ENCODE assay signal across 14 cellular contexts in genomic region chr13:20412761-20413355, GRCh38.
A peak's percentile ranks its signal among the peaks of the same experiment; 100 is the strongest.
DNase-seq lines count a peak whose midpoint lies in the region; ATAC-seq and TF ChIP-seq lines count a peak whose summit lies in the region.
"Had no signal": no experiment of that assay in that cellular context is flagged by ENCODE, and none has a peak within 500 bp of the region (broad histone marks: within the 10 kb centered on the region; RNA-seq: fewer than 3 reads in every experiment).

No MANE protein-coding gene starts in this region.

- no peaks in the 10 kb centered on the region for H3K27me3 Mint-ChIP-seq in Calu3 (ENCODE audit: unreplicated experiment)
- H3K27me3 Mint-ChIP-seq: IgD-negative memory B cell had no signal

- H3K9ac ChIP-seq in BLaER1 treated with 17β-estradiol and CSF1 and Interleukin-3, amounts not matched to agents 10 nM and 100 nM, result no peak overlapping the region

- H3K4me3 ChIP-seq in BLaER1 treated with 17β-estradiol and CSF1 and Interleukin-3, amounts not matched to agents 10 nM and 100 nM, result no peak overlapping the region
- no peak overlapping the region for H3K4me3 ChIP-seq in iPS DF 6.9 (ENCODE audit: low read length)
- H3K4me3 ChIP-seq: spleen had no signal

- H3K9me3 Mint-ChIP-seq in Calu3 (ENCODE audit: low read depth, unreplicated experiment), result no peaks in the 10 kb centered on the region
- H3K9me3 Mint-ChIP-seq: IgD-negative memory B cell had no signal

- ATAC-seq in GM19328 (IDR thresholded peaks at IDR 0.05; ENCODE audit: unreplicated experiment), result no peak
- ATAC-seq in GM21737 (IDR thresholded peaks at IDR 0.05; ENCODE audit: unreplicated experiment), result no peak
- ATAC-seq: Panc1 had no signal

- peaks cover 0 to 24% (median 0%) of the 10 kb centered on the region in 11 experiments; a peak in 6 of 22 replicates for H3K36me3 ChIP-seq in BLaER1 treated with 17β-estradiol and CSF1 and Interleukin-3, amounts not matched to agents 10 nM and 100 nM
- no peaks in the 10 kb centered on the region for H3K36me3 ChIP-seq in iPS DF 6.9 (ENCODE audit: control insufficient read depth, insufficient read depth, low read length)
- H3K36me3 ChIP-seq: neutrophil had no signal

- no peaks in the 10 kb centered on the region for H3K36me3 Mint-ChIP-seq in Calu3 (ENCODE audit: insufficient read depth, unreplicated experiment)

- no peak overlapping the region for H3K4me3 Mint-ChIP-seq in Calu3 (ENCODE audit: low read depth, unreplicated experiment)

- CTCF ChIA-PET in Calu3 (lab: Charles Lee), result no interaction called here

- H3K27ac ChIP-seq in BLaER1 treated with 17β-estradiol and CSF1 and Interleukin-3, amounts not matched to agents 10 nM and 100 nM, result no peak overlapping the region
- no peak overlapping the region for H3K27ac ChIP-seq in iPS DF 6.9 (ENCODE audit: low read length)
- H3K27ac ChIP-seq: neutrophil, spleen had no signal

- H3K4me2 ChIP-seq in BLaER1 treated with 17β-estradiol and CSF1 and Interleukin-3, amounts not matched to agents 10 nM and 100 nM, result peak overlapping the region in 7 of 11 experiments; percentile 3 to 75 (median 16); a peak in 5 of 22 replicates

- intact Hi-C loops in Calu3 (cut with micrococcal nuclease; ENCODE audit: unreplicated experiment), result loop anchor here (5.0 to 10.0 kb wide), 2 partner anchors 36 to 72 kb away; no protein-coding TSS in a partner anchor

- WGBS in iPS DF 6.9 (ENCODE audit: insufficient coverage, insufficient read length), result no CpG with 5 or more reads among the region's 6 CpGs

- H3K4me1 ChIP-seq in BLaER1 treated with 17β-estradiol and CSF1 and Interleukin-3, amounts not matched to agents 10 nM and 100 nM, result peaks cover 15 to 22% (median 18%) of the 10 kb centered on the region in 10 experiments
- H3K4me1 ChIP-seq in iPS DF 6.9 (ENCODE audit: control insufficient read depth, insufficient read depth, low read length), result peaks cover 4% of the 10 kb centered on the region; the same call in 1 of the 2 replicates

- no peaks in the 10 kb centered on the region for H4K20me1 ChIP-seq in BLaER1 treated with 17β-estradiol and CSF1 and Interleukin-3, amounts not matched to agents 10 nM and 100 nM

- H3K27me3 ChIP-seq in BLaER1 treated with 17β-estradiol and CSF1 and Interleukin-3, amounts not matched to agents 10 nM and 100 nM, result peaks cover 23 to 33% (median 29%) of the 10 kb centered on the region in 11 experiments
- H3K27me3 ChIP-seq in iPS DF 6.9 (ENCODE audit: control insufficient read depth, insufficient read depth, low read length), result no peaks in the 10 kb centered on the region

- no peak overlapping the region for H3K27ac Mint-ChIP-seq in Calu3 (ENCODE audit: unreplicated experiment)

- BruUV-seq in Calu3 (replicated peaks; lab: Mats Ljungman, UMichigan), result no TSS peak

- peak; percentile 81 for DNase-seq in GF-D8 (lab: John Stamatoyannopoulos, UW)
- peak; percentile 23 to 36 for DNase-seq in activated CD4-positive, alpha-beta T cell treated with anti-CD3 and anti-CD28 coated beads, Interleukin-2, amount 50 U/mL, for 48 hours
- DNase-seq in iPS DF 6.9 (ENCODE audit: low read depth, low spot score), result peak; percentile 64
- no peak for DNase-seq in Calu3
- no peak for DNase-seq in SHP77 treated with DMSO at 0.1 percent for 48 hours (lab: John Stamatoyannopoulos, UW)
- DNase-seq: COR-L47, NCI-H2081, spleen had no signal

- H3K9me3 ChIP-seq in BLaER1 treated with 17β-estradiol and CSF1 and Interleukin-3, amounts not matched to agents 10 nM and 100 nM (replicated peaks in 1 of 11), result peaks cover 20 to 31% (median 24%) of the 10 kb centered on the region in 11 experiments
- no peaks in the 10 kb centered on the region for H3K9me3 ChIP-seq in iPS DF 6.9 (ENCODE audit: control insufficient read depth, insufficient read depth, low read length)
- H3K9me3 ChIP-seq: neutrophil had no signal

- TF ChIP-seq CTCF in Calu3 (IDR thresholded peaks at IDR 0.05; ENCODE audit: unreplicated experiment), result no peak

- no peaks in the 10 kb centered on the region for H3K4me1 Mint-ChIP-seq in Calu3 (ENCODE audit: low read depth, unreplicated experiment)

Comparison
In these comparisons a context has a peak if more than half of its experiments do, and no peak if none do; other contexts are left out.
1. DNase-seq: peak in GF-D8 (single experiment), activated CD4-positive, alpha-beta T cell treated with anti-CD3 and anti-CD28 coated beads, Interleukin-2, amount 50 U/mL, for 48 hours (2 of 2) and iPS DF 6.9 (single experiment); none in Calu3 (single experiment) and SHP77 treated with DMSO at 0.1 percent for 48 hours (single experiment).